Comparison of ENCODE assay signal across 2 cellular contexts in genomic region chr2:78541451-78542267, GRCh38.
TF ChIP-seq lines count a peak whose summit lies in the region.

No MANE protein-coding gene starts in this region.

TF ChIP-seq in HepG2, 621 proteins besides CTCF, POLR2A, EP300 and RAD21 (continued from another document and continues in another):
- TF ChIP-seq ZNF839 (CRISPR knock-in tag; IDR thresholded peaks at IDR 0.05; ENCODE audit: borderline replicate concordance), result no peak
- no peak; the same call in 1 of the 2 replicates for TF ChIP-seq ZNF580 (CRISPR knock-in tag; IDR thresholded peaks at IDR 0.05; ENCODE audit: borderline replicate concordance, low read depth)
- 0 out of 2 replicates have a peak, but pooled peaks have one; percentile 88 for TF ChIP-seq SMAD1 (CRISPR knock-in tag; IDR thresholded peaks at IDR 0.05; ENCODE audit: borderline replicate concordance, low read depth)
- peak; percentile 46; the same call in 1 of the 2 replicates for TF ChIP-seq ZNF142 (CRISPR knock-in tag; IDR thresholded peaks at IDR 0.05)
- peak; percentile 57; the same call in 1 of the 2 replicates for TF ChIP-seq HMG20A (CRISPR knock-in tag; IDR thresholded peaks at IDR 0.05; ENCODE audit: borderline replicate concordance)
- TF ChIP-seq, protein P1, sequence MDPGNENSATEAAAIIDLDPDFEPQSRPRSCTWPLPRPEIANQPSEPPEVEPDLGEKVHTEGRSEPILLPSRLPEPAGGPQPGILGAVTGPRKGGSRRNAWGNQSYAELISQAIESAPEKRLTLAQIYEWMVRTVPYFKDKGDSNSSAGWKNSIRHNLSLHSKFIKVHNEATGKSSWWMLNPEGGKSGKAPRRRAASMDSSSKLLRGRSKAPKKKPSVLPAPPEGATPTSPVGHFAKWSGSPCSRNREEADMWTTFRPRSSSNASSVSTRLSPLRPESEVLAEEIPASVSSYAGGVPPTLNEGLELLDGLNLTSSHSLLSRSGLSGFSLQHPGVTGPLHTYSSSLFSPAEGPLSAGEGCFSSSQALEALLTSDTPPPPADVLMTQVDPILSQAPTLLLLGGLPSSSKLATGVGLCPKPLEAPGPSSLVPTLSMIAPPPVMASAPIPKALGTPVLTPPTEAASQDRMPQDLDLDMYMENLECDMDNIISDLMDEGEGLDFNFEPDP (CRISPR knock-in tag; conservative IDR thresholded peaks at IDR 0.05), result no peak
- peak; percentile 89 for TF ChIP-seq TP53 (CRISPR knock-in tag; conservative IDR thresholded peaks at IDR 0.05)
- 0 out of 2 replicates have a peak, but pooled peaks have one; percentile 1 for TF ChIP-seq ZFP1 (CRISPR knock-in tag; IDR thresholded peaks at IDR 0.05)
- TF ChIP-seq ZNF550 (CRISPR knock-in tag; IDR thresholded peaks at IDR 0.05; ENCODE audit: borderline replicate concordance), result no peak
- 0 out of 3 replicates have a peak, but pooled peaks have one; percentile 21 for TF ChIP-seq MXI1 (IDR thresholded peaks at IDR 0.05; ENCODE audit: borderline replicate concordance, low read depth, low read length)
- TF ChIP-seq SIN3A (IDR thresholded peaks at IDR 0.05; ENCODE audit: borderline replicate concordance, low read depth, low read length), result peak; percentile 95
- TF ChIP-seq KLF13 (CRISPR knock-in tag; IDR thresholded peaks at IDR 0.05), result no peak
- TF ChIP-seq MAZ (IDR thresholded peaks at IDR 0.05; ENCODE audit: borderline replicate concordance, low read depth, low read length), result peak; percentile 36; the same call in 1 of the 2 replicates
- TF ChIP-seq MAZ (CRISPR knock-in tag; IDR thresholded peaks at IDR 0.05; ENCODE audit: low read depth), result no peak
- peak; percentile 75 for TF ChIP-seq GTF2F1 (IDR thresholded peaks at IDR 0.05; ENCODE audit: low read length)
- TF ChIP-seq PRMT3 (CRISPR knock-in tag; IDR thresholded peaks at IDR 0.05; ENCODE audit: borderline replicate concordance, low read depth), result 0 out of 2 replicates have a peak, but pooled peaks have one; percentile 43
- TF ChIP-seq ZZZ3 (CRISPR knock-in tag; IDR thresholded peaks at IDR 0.05; ENCODE audit: borderline replicate concordance), result peak; percentile 80; the same call in 1 of the 2 replicates
- no peak for TF ChIP-seq ZNF343 (CRISPR knock-in tag; IDR thresholded peaks at IDR 0.05)
- TF ChIP-seq, protein P2, sequence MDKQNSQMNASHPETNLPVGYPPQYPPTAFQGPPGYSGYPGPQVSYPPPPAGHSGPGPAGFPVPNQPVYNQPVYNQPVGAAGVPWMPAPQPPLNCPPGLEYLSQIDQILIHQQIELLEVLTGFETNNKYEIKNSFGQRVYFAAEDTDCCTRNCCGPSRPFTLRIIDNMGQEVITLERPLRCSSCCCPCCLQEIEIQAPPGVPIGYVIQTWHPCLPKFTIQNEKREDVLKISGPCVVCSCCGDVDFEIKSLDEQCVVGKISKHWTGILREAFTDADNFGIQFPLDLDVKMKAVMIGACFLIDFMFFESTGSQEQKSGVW (CRISPR knock-in tag; IDR thresholded peaks at IDR 0.05; ENCODE audit: borderline replicate concordance), result no peak

TF ChIP-seq in K562, 482 proteins besides CTCF, POLR2A, EP300 and RAD21 (continued from another document and continues in another):
- TF ChIP-seq SPI1 (IDR thresholded peaks at IDR 0.05; ENCODE audit: borderline replicate concordance, low read depth, low read length) (peak; percentile 68; the same call in 1 of the 2 replicates), KDM1A (IDR thresholded peaks at IDR 0.05) (no peak), ZNF696 (CRISPR knock-in tag; conservative IDR thresholded peaks at IDR 0.05) (no peak), CEBPB (tag; IDR thresholded peaks at IDR 0.05) (no peak), MAFK (IDR thresholded peaks at IDR 0.05; ENCODE audit: low read length) (peak; percentile 83), NR2C2 (CRISPR knock-in tag; IDR thresholded peaks at IDR 0.05) (no peak), NR2C2 (tag; IDR thresholded peaks at IDR 0.05) (peak; percentile 73), RBM25 (IDR thresholded peaks at IDR 0.05; ENCODE audit: low read depth, low read length, severe bottlenecking) (no peak), RBM17 (IDR thresholded peaks at IDR 0.05; ENCODE audit: borderline replicate concordance, low read depth, low read length) (no peak), ZNF584 (CRISPR knock-in tag; IDR thresholded peaks at IDR 0.05; ENCODE audit: low read depth) (no peak), ZNF512 (tag; IDR thresholded peaks at IDR 0.05) (no peak), CREBBP (IDR thresholded peaks at IDR 0.05; ENCODE audit: low read depth, low read length) (no peak), EHMT2 (IDR thresholded peaks at IDR 0.05) (0 out of 2 replicates have a peak, but pooled peaks have one; percentile 27), FOXK2 (conservative IDR thresholded peaks at IDR 0.05 in 1 of 2, IDR thresholded peaks at IDR 0.05 in 1 of 2; ENCODE audit: low read depth in 2 of 2) (no peak), ZBTB7A (IDR thresholded peaks at IDR 0.05; ENCODE audit: borderline replicate concordance, control insufficient read depth, low read depth, low read length) (no peak), HLTF (IDR thresholded peaks at IDR 0.05) (no peak), MAFG (tag; conservative IDR thresholded peaks at IDR 0.05) (peak; percentile 76), KLF16 (IDR thresholded peaks at IDR 0.05) (peak; percentile 33; the same call in 1 of the 2 replicates), POLR2H (tag; IDR thresholded peaks at IDR 0.05; ENCODE audit: low read depth) (peak; percentile 87), RBM22 (IDR thresholded peaks at IDR 0.05; ENCODE audit: low read depth, low read length, poor library complexity, severe bottlenecking) (no peak), RERE (CRISPR knock-in tag; IDR thresholded peaks at IDR 0.05; ENCODE audit: borderline replicate concordance) (no peak), FOXJ2 (tag; IDR thresholded peaks at IDR 0.05) (no peak), HDAC3 (IDR thresholded peaks at IDR 0.05; ENCODE audit: borderline replicate concordance, partially characterized antibody) (no peak), MXI1 (IDR thresholded peaks at IDR 0.05; ENCODE audit: low read depth, low read length) (no peak), NR2F6 (CRISPR knock-in tag; IDR thresholded peaks at IDR 0.05) (no peak), GATAD2B (IDR thresholded peaks at IDR 0.05; ENCODE audit: borderline replicate concordance) (no peak), RREB1 (CRISPR knock-in tag; IDR thresholded peaks at IDR 0.05) (no peak), GABPA (tag; conservative IDR thresholded peaks at IDR 0.05; ENCODE audit: low read depth) (peak; percentile 47; the same call in 1 of the 2 replicates), ZNF347 (CRISPR knock-in tag; IDR thresholded peaks at IDR 0.05; ENCODE audit: low read depth) (no peak), SP2 (IDR thresholded peaks at IDR 0.05; ENCODE audit: extremely low read depth, low read depth, low read length, poor library complexity, severe bottlenecking) (peak; percentile 39), POLR2B (IDR thresholded peaks at IDR 0.05; ENCODE audit: low read depth, partially characterized antibody) (peak; percentile 72), ZNF12 (CRISPR knock-in tag; IDR thresholded peaks at IDR 0.05) (no peak)
- TF ChIP-seq, protein P3, sequence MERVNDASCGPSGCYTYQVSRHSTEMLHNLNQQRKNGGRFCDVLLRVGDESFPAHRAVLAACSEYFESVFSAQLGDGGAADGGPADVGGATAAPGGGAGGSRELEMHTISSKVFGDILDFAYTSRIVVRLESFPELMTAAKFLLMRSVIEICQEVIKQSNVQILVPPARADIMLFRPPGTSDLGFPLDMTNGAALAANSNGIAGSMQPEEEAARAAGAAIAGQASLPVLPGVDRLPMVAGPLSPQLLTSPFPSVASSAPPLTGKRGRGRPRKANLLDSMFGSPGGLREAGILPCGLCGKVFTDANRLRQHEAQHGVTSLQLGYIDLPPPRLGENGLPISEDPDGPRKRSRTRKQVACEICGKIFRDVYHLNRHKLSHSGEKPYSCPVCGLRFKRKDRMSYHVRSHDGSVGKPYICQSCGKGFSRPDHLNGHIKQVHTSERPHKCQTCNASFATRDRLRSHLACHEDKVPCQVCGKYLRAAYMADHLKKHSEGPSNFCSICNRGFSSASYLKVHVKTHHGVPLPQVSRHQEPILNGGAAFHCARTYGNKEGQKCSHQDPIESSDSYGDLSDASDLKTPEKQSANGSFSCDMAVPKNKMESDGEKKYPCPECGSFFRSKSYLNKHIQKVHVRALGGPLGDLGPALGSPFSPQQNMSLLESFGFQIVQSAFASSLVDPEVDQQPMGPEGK (CRISPR knock-in tag; IDR thresholded peaks at IDR 0.05; ENCODE audit: borderline replicate concordance), result no peak
- TF ChIP-seq, protein P4, sequence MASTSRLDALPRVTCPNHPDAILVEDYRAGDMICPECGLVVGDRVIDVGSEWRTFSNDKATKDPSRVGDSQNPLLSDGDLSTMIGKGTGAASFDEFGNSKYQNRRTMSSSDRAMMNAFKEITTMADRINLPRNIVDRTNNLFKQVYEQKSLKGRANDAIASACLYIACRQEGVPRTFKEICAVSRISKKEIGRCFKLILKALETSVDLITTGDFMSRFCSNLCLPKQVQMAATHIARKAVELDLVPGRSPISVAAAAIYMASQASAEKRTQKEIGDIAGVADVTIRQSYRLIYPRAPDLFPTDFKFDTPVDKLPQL (IDR thresholded peaks at IDR 0.05; ENCODE audit: extremely low read depth, insufficient read length), result no peak
